ENCODE assay signal across 16 cellular contexts in the genomic region with DNA sequence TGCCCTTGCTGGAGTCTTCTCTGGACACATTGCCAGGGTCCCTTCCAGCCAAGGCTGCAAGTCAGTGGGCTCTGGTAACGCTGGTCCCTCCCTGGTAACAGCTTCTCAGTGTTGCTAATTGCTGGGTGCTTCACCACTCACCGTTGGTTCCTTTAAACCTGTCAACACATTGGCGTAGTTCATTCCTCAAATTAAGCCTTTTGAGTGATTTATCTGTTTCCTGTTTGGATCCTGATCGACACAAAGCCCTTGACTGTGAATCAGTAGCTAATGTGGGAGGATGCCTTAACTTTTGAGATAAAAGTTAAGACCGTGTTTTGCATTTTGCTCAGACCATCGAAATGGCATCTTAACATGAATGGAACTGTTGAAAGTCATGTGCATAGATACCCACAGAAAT.
"Had no signal": no experiment of that assay in that cellular context is flagged by ENCODE, and none has a peak within 500 bp of the region (broad histone marks: within the 10 kb centered on the region; RNA-seq: fewer than 3 reads in every experiment).

No MANE protein-coding gene starts in this region.

- DNase-seq: effector memory CD8-positive, alpha-beta T cell; esophagus squamous epithelium; foreskin fibroblast; glutamatergic neuron; islet precursor cell; mammary epithelial cell; mucosa of descending colon; naive thymus-derived CD8-positive, alpha-beta T cell; ovary; sigmoid colon; stimulated activated naive CD4-positive, alpha-beta T cell; stomach; substantia nigra; transverse colon had no signal

- ATAC-seq: effector memory CD8-positive, alpha-beta T cell; gastroesophageal sphincter; left lobe of liver; mucosa of descending colon; naive thymus-derived CD8-positive, alpha-beta T cell had no signal
